Comparison of ENCODE assay signal across 17 cellular contexts in genomic region chr3:52794612-52795099, GRCh38. TPM values are rescaled to one million over a fixed set of nuclear protein-coding genes. Genes with fewer than 3 reads are reported as not detected.
"Had no signal": no experiment of that assay in that cellular context is flagged by ENCODE, and none has a peak within 500 bp of the region (broad histone marks: within the 10 kb centered on the region; RNA-seq: fewer than 3 reads in every experiment).

TSS of gene ITIH3 (plus strand) at chr3:52794796. CDS start at chr3:52794804, 8 bp downstream.

- ATAC-seq: effector memory CD8-positive, alpha-beta T cell; heart left ventricle; mucosa of descending colon; naive thymus-derived CD8-positive, alpha-beta T cell; stimulated activated memory B cell treated with anti-CD40 and anti-IgM and Interleukin-4, amounts not matched to agents 10 μg/mL and 1 μg/mL and 100 μg/mL, for 72 hours; T-helper 17 cell; WTC11 had no signal

- H3K9me3 ChIP-seq: heart left ventricle, mucosa of descending colon had no signal

- FAIRE-seq: frontal cortex, islet of Langerhans, urothelium cell line had no signal

- H3K36me3 ChIP-seq: heart left ventricle had no signal

- DNase-seq: activated CD4-positive, alpha-beta T cell treated with anti-CD3 and anti-CD28 coated beads for 4 hours; activated CD8-positive, alpha-beta memory T cell treated with anti-CD3 and anti-CD28 coated beads, Interleukin-2, amount 50 U/mL, for 48 hours; activated naive CD8-positive, alpha-beta T cell treated with anti-CD3 and anti-CD28 coated beads for 36 hours; effector memory CD8-positive, alpha-beta T cell; heart left ventricle; left colon; mammary epithelial cell; mucosa of descending colon; naive thymus-derived CD8-positive, alpha-beta T cell; nucleus accumbens; T-helper 17 cell had no signal

- H3K27ac ChIP-seq: epithelial cell of prostate, heart left ventricle had no signal

- H3K4me1 ChIP-seq: heart left ventricle had no signal

- H3K4me3 ChIP-seq: heart left ventricle, mucosa of descending colon had no signal

- H3K27me3 ChIP-seq: heart left ventricle had no signal

RNA-seq across cellular contexts. Expression of gene ITIH3, which starts in this region (rescaled TPM):
- total RNA-seq: activated naive CD8-positive, alpha-beta T cell treated with anti-CD3 and anti-CD28 coated beads for 36 hours; frontal cortex; mammary epithelial cell; naive thymus-derived CD8-positive, alpha-beta T cell; T-helper 17 cell had no signal
- polyA plus RNA-seq: mammary epithelial cell had no signal
